Comparison of ENCODE assay signal across 26 cellular contexts in the genomic region with DNA sequence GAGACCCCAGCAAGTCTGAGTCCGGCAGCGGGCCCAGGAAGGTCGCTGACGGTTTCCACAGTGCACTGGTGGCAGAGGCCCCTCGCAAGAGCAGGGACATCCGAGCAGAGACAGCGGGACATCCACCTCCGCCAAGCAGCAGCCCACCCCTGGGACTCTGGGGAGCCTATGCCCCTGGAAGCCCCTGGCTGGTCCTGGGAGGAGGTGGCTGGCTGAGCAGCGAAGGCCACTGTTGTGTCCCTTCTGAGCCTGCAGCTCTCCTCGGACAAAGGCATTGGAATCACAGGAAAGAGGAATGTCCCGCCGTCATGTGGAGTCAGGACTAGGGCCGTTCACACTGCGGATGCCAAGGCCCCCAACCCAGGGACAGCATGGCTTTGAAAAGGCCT. TPM values are rescaled to one million over a fixed set of nuclear protein-coding genes. Genes with fewer than 3 reads are reported as not detected.
A peak's percentile ranks its signal among the peaks of the same experiment; 100 is the strongest.
DNase-seq lines count a peak whose midpoint lies in the region; ATAC-seq and TF ChIP-seq lines count a peak whose summit lies in the region.
"Had no signal": no experiment of that assay in that cellular context is flagged by ENCODE, and none has a peak within 500 bp of the region (broad histone marks: within the 10 kb centered on the region; RNA-seq: fewer than 3 reads in every experiment).

No MANE protein-coding gene starts in this region.

- H3K27ac ChIP-seq in GM23338 (ENCODE audit: low read depth), result no peak overlapping the region
- H3K27ac ChIP-seq in testis, result no peak overlapping the region
- H3K27ac ChIP-seq: VCaP had no signal

- H3K79me2 ChIP-seq in GM23338 (replicated peaks; ENCODE audit: insufficient read depth), result 0 out of 2 replicates have a peak, but pooled peaks cover 12% of the 10 kb centered on the region

- H3K9me3 ChIP-seq in testis, result no peaks in the 10 kb centered on the region

- no peaks in the 10 kb centered on the region; the same call in 1 of the 2 replicates for H4K20me1 ChIP-seq in GM23338 (replicated peaks; ENCODE audit: insufficient read depth)

- H3K4me1 Mint-ChIP-seq in GM23338 (peaks cover 36% of the 10 kb centered on the region), brain (peaks cover 62% of the 10 kb centered on the region)

- H3K9me2 ChIP-seq in GM23338 (ENCODE audit: insufficient read depth), result no peaks in the 10 kb centered on the region

- no peak for TF ChIP-seq CTCF in GM23338 (conservative IDR thresholded peaks at IDR 0.05; ENCODE audit: low read depth in 2 of 2)
- TF ChIP-seq CTCF in brain (conservative IDR thresholded peaks at IDR 0.05), result peak in 1 of 2 experiments; percentile 3
- TF ChIP-seq CTCF in retinal pigment epithelial cell (conservative IDR thresholded peaks at IDR 0.05; ENCODE audit: low read depth, low read length), result no peak
- no peak for TF ChIP-seq CTCF in testis (IDR thresholded peaks at IDR 0.05)
- no peak for TF ChIP-seq CTCF in GM10266 (IDR thresholded peaks at IDR 0.05; ENCODE audit: control insufficient read depth, insufficient read depth, low read depth, missing control alignments)

- no peak overlapping the region for H2AFZ ChIP-seq in GM23338

- DNase-seq in GM23338 (ENCODE audit: low spot score) (no peak), left kidney (ENCODE audit: low read depth, low spot score) (peak; percentile 33), retinal pigment epithelial cell (ENCODE audit: low read depth) (no peak), testis (no peak), NCI-H748 (lab: John Stamatoyannopoulos, UW; ENCODE audit: unreplicated experiment) (no peak), GM10266 (ENCODE audit: extremely low spot score) (no peak)
- DNase-seq: activated CD4-positive, alpha-beta T cell treated with anti-CD3 and anti-CD28 coated beads for 48 hours; activated gamma-delta T cell; activated T-cell treated with anti-CD3 and anti-CD28 coated beads, Interleukin-2, amount 50 U/mL, for 1 hour; COR-L47; GF-D8; HFFc6; NCI-H1092 treated with DMSO at 0.1 percent for 48 hours; NCI-H187 treated with DMSO at 0.1 percent for 48 hours; NK-92 treated with Interleukin-12 subunit alpha and Interleukin-12 subunit beta, amount 100 ng/mL, for 24 hours; nucleus accumbens; SHP77; stimulated activated naive CD8-positive, alpha-beta T cell treated with anti-CD3 and anti-CD28 coated beads, Interleukin-15, Interleukin-2, amounts not matched to agents 100 U/mL and 50 U/mL, for 24 hours; T-helper 9 cell had no signal

- peak overlapping the region; percentile 93; the same call in 1 of the 2 replicates for H3K4me2 ChIP-seq in GM23338

- H3K4me3 Mint-ChIP-seq in GM23338, result 0 out of 3 replicates have a peak overlapping the region, but pooled peaks have one; percentile 73
- peak overlapping the region in 4 of 5 experiments; percentile 59 to 92 (median 87) for H3K4me3 Mint-ChIP-seq in brain

- H3K27me3 ChIP-seq in GM23338 (ENCODE audit: insufficient read depth), result peaks cover 15% of the 10 kb centered on the region
- H3K27me3 ChIP-seq in testis, result no peaks in the 10 kb centered on the region

- no peaks in the 10 kb centered on the region for H3F3A ChIP-seq in GM23338 (replicated peaks; ENCODE audit: low read depth)

- H3K36me3 ChIP-seq in GM23338 (ENCODE audit: insufficient read depth) (no peaks in the 10 kb centered on the region), testis (ENCODE audit: low read depth, missing control alignments) (no peaks in the 10 kb centered on the region)

- ATAC-seq in GM23338, result no peak
- ATAC-seq: Panc1; stimulated activated naive CD8-positive, alpha-beta T cell treated with anti-CD3 and anti-CD28 coated beads, Interleukin-15, Interleukin-2, amounts not matched to agents 100 U/mL and 50 U/mL, for 24 hours had no signal

- TF ChIP-seq POLR2A in testis (IDR thresholded peaks at IDR 0.05), result no peak

- H3K27me3 Mint-ChIP-seq in GM23338 (ENCODE audit: insufficient read depth, low read depth, poor library complexity), result peaks cover 28% of the 10 kb centered on the region
- H3K27me3 Mint-ChIP-seq in brain, result no peaks in the 10 kb centered on the region

- no peaks in the 10 kb centered on the region for H3K9me3 Mint-ChIP-seq in GM23338
- peaks cover 0 to 2% (median 0%) of the 10 kb centered on the region in 5 experiments for H3K9me3 Mint-ChIP-seq in brain
- H3K9me3 Mint-ChIP-seq: HFFc6, IgD-negative memory B cell had no signal

- H3K27ac Mint-ChIP-seq in GM23338, result no peak overlapping the region
- H3K27ac Mint-ChIP-seq in brain, result peak overlapping the region in 2 of 5 experiments; percentile 57 to 93
- H3K27ac Mint-ChIP-seq: HFFc6, IgD-negative memory B cell had no signal

- 91% methylated on average over 14 of the region's 14 CpGs; no CpG with 5 or more reads in 1 of the 2 donors for WGBS in testis, 2 donors

- H3K4me3 ChIP-seq in GM23338 (peak overlapping the region; percentile 79; the same call in 1 of the 2 replicates), retinal pigment epithelial cell (ENCODE audit: low read length) (peak overlapping the region; percentile 48), testis (no peak overlapping the region)

- intact Hi-C loops in testis (cut with DNase I; ENCODE audit: low total_unique reads), result no loop called here

- H3K4me1 ChIP-seq in GM23338 (ENCODE audit: insufficient read depth) (peaks cover 11% of the 10 kb centered on the region; the same call in 1 of the 2 replicates), testis (peaks cover 14% of the 10 kb centered on the region)

- no peaks in the 10 kb centered on the region for H3K36me3 Mint-ChIP-seq in GM23338 (ENCODE audit: low read depth)
- no peaks in the 10 kb centered on the region for H3K36me3 Mint-ChIP-seq in brain
- H3K36me3 Mint-ChIP-seq: IgD-negative memory B cell had no signal

TF ChIP-seq in GM23338, 12 proteins besides CTCF, POLR2A, EP300 and RAD21 (continues in another document):
- no peak for TF ChIP-seq EZH2 (IDR thresholded peaks at IDR 0.05; ENCODE audit: low read depth, unreplicated experiment)
- TF ChIP-seq ZNF331 (CRISPR knock-in tag; IDR thresholded peaks at IDR 0.05; ENCODE audit: low read depth), result no peak
- no peak for TF ChIP-seq NANOG (IDR thresholded peaks at IDR 0.05; ENCODE audit: borderline replicate concordance)
- no peak for TF ChIP-seq JUNB (IDR thresholded peaks at IDR 0.05; ENCODE audit: unreplicated experiment)
- no peak for TF ChIP-seq ZNF114 (CRISPR knock-in tag; IDR thresholded peaks at IDR 0.05)
- no peak for TF ChIP-seq POLR2AphosphoS5 (IDR thresholded peaks at IDR 0.05; ENCODE audit: low read depth)

RNA-seq across cellular contexts. Expression of gene MEGF6, which starts 1.5 kb away (rescaled TPM):
- 15.4 and 21.4 TPM in 2 replicates for total RNA-seq in GM23338 (2014; rRNA removed; shearing (Covaris generic))
- polyA plus RNA-seq in GM23338 (2016; fragmentation: Nextera tagmentation; extraction: Ambion mirVana), result 4.0 and 4.7 TPM in 2 replicates
- 8.0 TPM for polyA plus RNA-seq in brain (ENCODE audit: insufficient read depth, low read depth, low replicate concordance)
- total RNA-seq in testis, result 10 to 100 TPM; 16.1 to 26.4 TPM
- 9.0 TPM for polyA plus RNA-seq in testis (ENCODE audit: insufficient read depth, low read depth, low replicate concordance)

RNA-seq across cellular contexts. Expression of gene TPRG1L, which starts 15.1 kb away (rescaled TPM):
- total RNA-seq in GM23338 (2014; rRNA removed; shearing (Covaris generic)), result 20.3 and 24.4 TPM in 2 replicates
- 6.2 and 6.6 TPM in 2 replicates for polyA plus RNA-seq in GM23338 (2016; fragmentation: Nextera tagmentation; extraction: Ambion mirVana)
- polyA plus RNA-seq in brain (ENCODE audit: insufficient read depth, low read depth, low replicate concordance), result 100 TPM
- total RNA-seq in testis, result 10 to 100 TPM; 30.6 to 33.3 TPM
- polyA plus RNA-seq in testis (ENCODE audit: insufficient read depth, low read depth, low replicate concordance), result 40.9 TPM

RNA-seq across cellular contexts. Expression of gene WRAP73, which starts 40.1 kb away (rescaled TPM):
- 40.8 and 43.3 TPM in 2 replicates for total RNA-seq in GM23338 (2014; rRNA removed; shearing (Covaris generic))
- polyA plus RNA-seq in GM23338 (2016; fragmentation: Nextera tagmentation; extraction: Ambion mirVana) (22.6 and 24.4 TPM in 2 replicates), brain (ENCODE audit: insufficient read depth, low read depth, low replicate concordance) (29.7 TPM), testis (ENCODE audit: insufficient read depth, low read depth, low replicate concordance) (32.5 TPM)
- total RNA-seq in testis, result 10 to 100 TPM; 26.1 to 34.2 TPM

RNA-seq across cellular contexts. Expression of gene TP73, which starts 42.6 kb away (rescaled TPM):
- total RNA-seq in GM23338 (2014; rRNA removed; shearing (Covaris generic)), result 1.8 and 3.4 TPM in 2 replicates
- polyA plus RNA-seq in GM23338 (2016; fragmentation: Nextera tagmentation; extraction: Ambion mirVana) (1.4 and 1.8 TPM in 2 replicates), brain (ENCODE audit: insufficient read depth, low read depth, low replicate concordance) (19.0 TPM), testis (ENCODE audit: insufficient read depth, low read depth, low replicate concordance) (2.2 TPM)
- total RNA-seq in testis, result 1 to 10 TPM; 1.3 to 1.5 TPM
- total RNA-seq: epithelial cell of proximal tubule, HFFc6, skeletal muscle tissue had no signal
- polyA plus RNA-seq: BJ had no signal

Comparison
In these comparisons a context has a peak if more than half of its experiments do, and no peak if none do; other contexts are left out.
1. H3K4me3 ChIP-seq: peak in GM23338 (single experiment) and retinal pigment epithelial cell (single experiment); none in testis (0 of 2).